8 cellular contexts compared by ENCODE assay signal in the genomic region with DNA sequence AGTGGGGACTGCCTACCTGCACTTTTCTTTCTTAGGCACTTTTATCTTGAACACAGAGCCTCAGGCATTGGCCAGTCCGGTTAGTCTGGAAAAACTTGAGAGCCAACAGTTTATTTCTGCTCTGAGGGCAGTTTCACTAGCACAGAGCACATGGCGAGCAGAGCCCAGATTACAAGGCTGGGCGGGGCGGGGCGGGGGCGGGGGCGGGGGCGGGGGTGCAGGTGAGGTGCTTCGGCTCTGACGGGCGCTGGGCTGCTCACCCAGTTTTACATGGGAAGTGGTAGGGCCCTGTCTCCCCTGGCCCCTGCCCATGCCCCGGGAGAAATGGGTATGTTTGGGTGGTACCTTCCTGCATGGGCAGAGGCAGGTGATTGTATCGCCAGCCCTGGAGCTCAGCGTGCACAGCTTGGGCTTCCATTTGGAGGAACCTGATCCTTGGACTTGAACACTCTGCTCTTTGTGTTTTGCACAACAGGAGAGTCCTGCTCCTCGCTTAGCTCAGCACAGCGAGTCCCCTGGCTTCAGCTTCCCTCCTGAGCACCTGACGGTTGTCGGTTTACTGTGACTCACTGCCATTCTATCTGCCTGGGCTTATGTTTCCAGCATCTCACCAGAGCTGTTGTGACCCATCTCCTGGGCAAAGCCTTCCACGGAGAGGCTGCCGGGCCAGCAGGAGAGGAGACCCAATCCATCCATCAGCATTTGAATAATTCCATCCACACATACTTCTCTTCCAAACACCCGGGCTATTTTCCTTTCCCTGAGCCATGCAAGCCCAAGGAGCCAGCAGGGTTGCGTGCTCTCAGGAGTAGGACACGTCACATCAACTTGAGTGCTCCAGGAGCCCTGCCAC.
DNase-seq lines count a peak whose midpoint lies in the region; ATAC-seq lines count a peak whose summit lies in the region.

No MANE protein-coding gene starts in this region.

- DNase-seq in MG63 (peak; percentile 78), dermis blood vessel endothelial cell (peak; percentile 50), naive B cell (peak; percentile 57), NCI-H345 treated with DMSO at 0.1 percent for 48 hours (lab: John Stamatoyannopoulos, UW; ENCODE audit: unreplicated experiment) (no peak)
- peak; percentile 81 for DNase-seq in activated CD4-positive, alpha-beta T cell treated with anti-CD3 and anti-CD28 coated beads for 48 hours

- no peaks in the 10 kb centered on the region for H3K9me3 Mint-ChIP-seq in naive B cell

- H3K27me3 Mint-ChIP-seq in naive B cell, result no peaks in the 10 kb centered on the region

- H3K4me3 ChIP-seq in BLaER1 treated with 17β-estradiol and CSF1 and Interleukin-3, amounts not matched to agents 10 nM and 100 nM, result peak overlapping the region in 3 of 10 experiments; percentile 36 to 62 (median 57); a peak in 6 of 20 replicates
- H3K4me3 ChIP-seq in MG63 (no peak overlapping the region), stomach smooth muscle (ENCODE audit: low read length in 2 of 2) (peak overlapping the region in 1 of 2 donors; percentile 44)

- H3K4me1 ChIP-seq in BLaER1 treated with 17β-estradiol and CSF1 and Interleukin-3, amounts not matched to agents 10 nM and 100 nM, result peaks cover 53 to 92% (median 70%) of the 10 kb centered on the region in 10 experiments
- H3K4me1 ChIP-seq in stomach smooth muscle (ENCODE audit: control insufficient read depth, insufficient read depth, low read length), result peaks cover 32% of the 10 kb centered on the region

- H3K4me2 ChIP-seq in BLaER1 treated with 17β-estradiol and CSF1 and Interleukin-3, amounts not matched to agents 10 nM and 100 nM, result peak overlapping the region; percentile 85 to 100 (median 95)

- H3K27me3 ChIP-seq in BLaER1 treated with 17β-estradiol and CSF1 and Interleukin-3, amounts not matched to agents 10 nM and 100 nM, result no peaks in the 10 kb centered on the region
- no peaks in the 10 kb centered on the region for H3K27me3 ChIP-seq in MG63
- H3K27me3 ChIP-seq in stomach smooth muscle (ENCODE audit: control insufficient read depth in 1 of 2, insufficient read depth in 2 of 2, low read length in 2 of 2), result no peaks in the 10 kb centered on the region

- peak overlapping the region; percentile 59 to 88 (median 75); a peak in 20 of 22 replicates for H3K9ac ChIP-seq in BLaER1 treated with 17β-estradiol and CSF1 and Interleukin-3, amounts not matched to agents 10 nM and 100 nM
- H3K9ac ChIP-seq in stomach smooth muscle (ENCODE audit: low read length in 2 of 2), result peak overlapping the region in 1 of 2 donors; percentile 5

- H3K27ac Mint-ChIP-seq in naive B cell, result peak overlapping the region; percentile 92 to 100 (median 98)

- H3K4me3 Mint-ChIP-seq in naive B cell, result peak overlapping the region; percentile 72 to 96 (median 87)

- H3K27ac ChIP-seq in BLaER1 treated with 17β-estradiol and CSF1 and Interleukin-3, amounts not matched to agents 10 nM and 100 nM, result peak overlapping the region; percentile 66 to 97 (median 86); a peak in 21 of 22 replicates
- peak overlapping the region; percentile 82 for H3K27ac ChIP-seq in stomach smooth muscle (ENCODE audit: low read length)

- H3K36me3 ChIP-seq in BLaER1 treated with 17β-estradiol and CSF1 and Interleukin-3, amounts not matched to agents 10 nM and 100 nM, result no peaks in the 10 kb centered on the region
- H3K36me3 ChIP-seq in MG63, result no peaks in the 10 kb centered on the region
- no peaks in the 10 kb centered on the region for H3K36me3 ChIP-seq in stomach smooth muscle (ENCODE audit: control insufficient read depth in 2 of 2, insufficient read depth in 2 of 2, low read length in 2 of 2)

- H4K20me1 ChIP-seq in BLaER1 treated with 17β-estradiol and CSF1 and Interleukin-3, amounts not matched to agents 10 nM and 100 nM, result no peaks in the 10 kb centered on the region

- H3K36me3 Mint-ChIP-seq in naive B cell, result no peaks in the 10 kb centered on the region

- peaks cover 56 to 62% (median 58%) of the 10 kb centered on the region in 3 donors for H3K4me1 Mint-ChIP-seq in naive B cell

- ATAC-seq in GM19395 (IDR thresholded peaks at IDR 0.05; ENCODE audit: unreplicated experiment) (peak; percentile 25), naive B cell (ENCODE audit: low read depth in 2 of 2) (peak; percentile 26 to 34)

- no peaks in the 10 kb centered on the region for H3K9me3 ChIP-seq in BLaER1 treated with 17β-estradiol and CSF1 and Interleukin-3, amounts not matched to agents 10 nM and 100 nM (replicated peaks in 1 of 11)
- H3K9me3 ChIP-seq in MG63, result no peaks in the 10 kb centered on the region
- H3K9me3 ChIP-seq in stomach smooth muscle (ENCODE audit: control insufficient read depth in 2 of 2, low read length in 2 of 2), result no peaks in the 10 kb centered on the region
